ENCODE assay signal across 29 cellular contexts in genomic region chr6:15892369-15892768, GRCh38.
DNase-seq lines count a peak whose midpoint lies in the region; ATAC-seq, FAIRE-seq and TF ChIP-seq lines count a peak whose summit lies in the region.
"Had no signal": no experiment of that assay in that cellular context is flagged by ENCODE, and none has a peak within 500 bp of the region (broad histone marks: within the 10 kb centered on the region; RNA-seq: fewer than 3 reads in every experiment).

No MANE protein-coding gene starts in this region.

- no peak overlapping the region for H3K9ac ChIP-seq in K562 (ENCODE audit: insufficient read depth in 1 of 2, low read depth in 2 of 2, low read length in 2 of 2)

- no peak overlapping the region for H3K4me3 Mint-ChIP-seq in natural killer cell treated with Interleukin-12 subunit alpha and Interleukin-12 subunit beta and Interleukin-15 and Interleukin-18, amount 100 ng/mL, for 72 hours
- H3K4me3 Mint-ChIP-seq: activated CD4-positive, alpha-beta T cell treated with anti-CD3 and anti-CD28 coated beads for 36 hours; activated CD8-positive, alpha-beta T cell treated with anti-CD3 and anti-CD28 coated beads, Interleukin-2, amount 10 ng/mL, durations not matched to agents 7 days and 5 days; activated naive CD8-positive, alpha-beta T cell treated with anti-CD3 and anti-CD28 coated beads, Interleukin-2, amount 10 ng/mL, durations not matched to agents 7 days and 5 days; CD4-positive, alpha-beta memory T cell; nephron progenitor cell; T-helper 17 cell had no signal

- H3K27ac ChIP-seq in K562 (ENCODE audit: extremely low read depth, low read depth, low read length): no peak overlapping the region
- H3K27ac ChIP-seq: dorsolateral prefrontal cortex, ovary, tibial artery had no signal

- no peaks in the 10 kb centered on the region for H3K9me3 Mint-ChIP-seq in natural killer cell treated with Interleukin-12 subunit alpha and Interleukin-12 subunit beta and Interleukin-15 and Interleukin-18, amount 100 ng/mL, for 72 hours

- WGBS in K562 (ENCODE audit: insufficient coverage, low coverage, missing lambda C conversion rate): 100% methylated on average over 1 of the region's 1 CpG

- H3K36me3 Mint-ChIP-seq in natural killer cell treated with Interleukin-12 subunit alpha and Interleukin-12 subunit beta and Interleukin-15 and Interleukin-18, amount 100 ng/mL, for 72 hours: no peaks in the 10 kb centered on the region
- H3K36me3 Mint-ChIP-seq: activated naive CD8-positive, alpha-beta T cell treated with anti-CD3 and anti-CD28 coated beads, Interleukin-2, amount 10 ng/mL, durations not matched to agents 7 days and 5 days had no signal

- TF ChIP-seq EP300 in K562 (IDR thresholded peaks at IDR 0.05; ENCODE audit: low read length): no peak

- H3K27ac Mint-ChIP-seq in natural killer cell treated with Interleukin-12 subunit alpha and Interleukin-12 subunit beta and Interleukin-15 and Interleukin-18, amount 100 ng/mL, for 72 hours: no peak overlapping the region
- H3K27ac Mint-ChIP-seq: activated CD4-positive, alpha-beta T cell treated with anti-CD3 and anti-CD28 coated beads for 36 hours; activated CD8-positive, alpha-beta T cell treated with anti-CD3 and anti-CD28 coated beads, Interleukin-2, amount 10 ng/mL, durations not matched to agents 7 days and 5 days; activated naive CD8-positive, alpha-beta T cell treated with anti-CD3 and anti-CD28 coated beads, Interleukin-2, amount 10 ng/mL, durations not matched to agents 7 days and 5 days; CD4-positive, alpha-beta memory T cell; nephron progenitor cell; T-helper 17 cell had no signal

- no peaks in the 10 kb centered on the region for H3K27me3 Mint-ChIP-seq in natural killer cell treated with Interleukin-12 subunit alpha and Interleukin-12 subunit beta and Interleukin-15 and Interleukin-18, amount 100 ng/mL, for 72 hours
- H3K27me3 Mint-ChIP-seq: activated CD4-positive, alpha-beta T cell treated with anti-CD3 and anti-CD28 coated beads for 36 hours; activated naive CD8-positive, alpha-beta T cell treated with anti-CD3 and anti-CD28 coated beads, Interleukin-2, amount 10 ng/mL, durations not matched to agents 7 days and 5 days had no signal

- no peak for TF ChIP-seq CTCF in K562 (IDR thresholded peaks at IDR 0.05 in 2 of 3, conservative IDR thresholded peaks at IDR 0.05 in 1 of 3; ENCODE audit: insufficient read depth in 2 of 3, low read depth in 1 of 3, low read length in 3 of 3)

- intact Hi-C loops in Right ventricle myocardium inferior (cut with DNase I) (no loop called here), left cardiac atrium (cut with DNase I) (no loop called here), K562 (cut with micrococcal nuclease) (no loop called here)

- no peaks in the 10 kb centered on the region for H3K36me3 ChIP-seq in K562 (ENCODE audit: control insufficient read depth, insufficient read depth, low read length)
- H3K36me3 ChIP-seq: ovary, tibial artery had no signal

- H3K4me1 Mint-ChIP-seq in natural killer cell treated with Interleukin-12 subunit alpha and Interleukin-12 subunit beta and Interleukin-15 and Interleukin-18, amount 100 ng/mL, for 72 hours (ENCODE audit: low read depth in 2 of 2): peaks cover 17 to 26% of the 10 kb centered on the region in 2 donors
- H3K4me1 Mint-ChIP-seq: activated naive CD8-positive, alpha-beta T cell treated with anti-CD3 and anti-CD28 coated beads, Interleukin-2, amount 10 ng/mL, durations not matched to agents 7 days and 5 days had no signal

- FAIRE-seq in K562 (lab: Jason Lieb, UNC): no peak
- FAIRE-seq: GM12878, keratinocyte had no signal

- DNase-seq in Right ventricle myocardium inferior (ENCODE audit: missing footprints): no peak
- DNase-seq in left cardiac atrium: no peak
- peak; percentile 47 for DNase-seq in NOMO-1 treated with dmso at 0.1 percent for 144 hours (lab: John Stamatoyannopoulos, UW; ENCODE audit: unreplicated experiment)
- no peak for DNase-seq in K562 (ENCODE audit: extremely low read depth in 1 of 4, low spot score in 3 of 4)
- no peak for DNase-seq in natural killer cell treated with Interleukin-12 subunit alpha and Interleukin-12 subunit beta and Interleukin-15 and Interleukin-18, amount 100 ng/mL, for 72 hours (ENCODE audit: low spot score)
- DNase-seq in activated naive CD4-positive, alpha-beta T cell treated with Interleukin-2 at 50 U/mL for 16 hours: no peak
- DNase-seq: 8988T; activated CD4-positive, alpha-beta T cell treated with anti-CD3 and anti-CD28 coated beads for 36 hours; activated CD8-positive, alpha-beta T cell treated with anti-CD3 and anti-CD28 coated beads, Interleukin-2, amount 10 ng/mL, durations not matched to agents 7 days and 5 days; activated effector memory CD4-positive, alpha-beta T cell treated with Interleukin-2 at 50 U/mL for 16 hours; activated naive CD8-positive, alpha-beta T cell treated with anti-CD3 and anti-CD28 coated beads, Interleukin-2, amount 10 ng/mL, durations not matched to agents 7 days and 5 days; CD4-positive, alpha-beta memory T cell; cerebellar nuclear complex; dorsolateral prefrontal cortex; EL; GOT3; IMR-90; NCI-H1417 treated with DMSO at 0.1 percent for 48 hours; NCI-H2081 treated with DMSO at 0.1 percent for 48 hours; NCI-H446; nephron progenitor cell; ovary; retina; T-helper 17 cell; tibial artery had no signal

- no peak overlapping the region for H3K4me2 ChIP-seq in K562 (ENCODE audit: insufficient read depth, low read length)

- no peaks in the 10 kb centered on the region for H3K9me1 ChIP-seq in K562 (ENCODE audit: control insufficient read depth, insufficient read depth, low read length)

- no TSS peak for BruUV-seq in K562 (replicated peaks; lab: Mats Ljungman, UMichigan)

- ATAC-seq in Right ventricle myocardium inferior (peak; percentile 26), left cardiac atrium (no peak), K562 (no peak), GM19463 (IDR thresholded peaks at IDR 0.05; ENCODE audit: unreplicated experiment) (no peak), HG03342 (IDR thresholded peaks at IDR 0.05; ENCODE audit: unreplicated experiment) (no peak)
- peak; percentile 49 to 79 for ATAC-seq in natural killer cell treated with Interleukin-12 subunit alpha and Interleukin-12 subunit beta and Interleukin-15 and Interleukin-18, amount 100 ng/mL, for 72 hours
- ATAC-seq: activated CD4-positive, alpha-beta T cell treated with anti-CD3 and anti-CD28 coated beads for 36 hours; activated CD8-positive, alpha-beta T cell treated with anti-CD3 and anti-CD28 coated beads, Interleukin-2, amount 10 ng/mL, durations not matched to agents 7 days and 5 days; GM12878; T-helper 17 cell had no signal

- H3K9me3 ChIP-seq in K562 (replicated peaks; ENCODE audit: control insufficient read depth, insufficient read depth, low read depth, low read length): peaks cover 15% of the 10 kb centered on the region; the same call in 1 of the 2 replicates
- H3K9me3 ChIP-seq: ovary had no signal

- H4K20me1 ChIP-seq in K562 (replicated peaks; ENCODE audit: control insufficient read depth, insufficient read depth, low read length): no peaks in the 10 kb centered on the region

- no peak for TF ChIP-seq POLR2A in K562 (conservative IDR thresholded peaks at IDR 0.05)

- POLR2A ChIA-PET in K562 (lab: Yijun Ruan, JAX): interaction anchor here (0.6 to 0.9 kb wide), 2 partner anchors 238 to 322 kb away, joined by 3 to 4 read pairs; no protein-coding TSS in a partner anchor

- in situ Hi-C loops in K562 (cut with MboI): no loop called here

- no peaks in the 10 kb centered on the region for H3K27me3 ChIP-seq in K562 (ENCODE audit: control insufficient read depth in 2 of 2, insufficient read depth in 2 of 2, low read length in 2 of 2)
- H3K27me3 ChIP-seq: dorsolateral prefrontal cortex, ovary, tibial artery had no signal

- H3K4me3 ChIP-seq in K562: no peak overlapping the region
- H3K4me3 ChIP-seq: dorsolateral prefrontal cortex, GM12878, ovary, tibial artery had no signal

- H3K4me1 ChIP-seq in K562 (replicated peaks in 1 of 2; ENCODE audit: control insufficient read depth in 2 of 2, insufficient read depth in 2 of 2, low read length in 2 of 2): peaks cover 10 to 51% of the 10 kb centered on the region in 2 experiments

- no peak for TF ChIP-seq RAD21 in K562 (CRISPR knock-in tag; conservative IDR thresholded peaks at IDR 0.05 in 1 of 2, IDR thresholded peaks at IDR 0.05 in 1 of 2)

- no peaks in the 10 kb centered on the region for H3K79me2 ChIP-seq in K562 (ENCODE audit: control insufficient read depth, insufficient read depth, low read length)

- CTCF ChIA-PET in K562 (lab: Yijun Ruan, JAX; ENCODE audit: low intra/inter-chr PET ratio): interaction anchor here (2.2 kb wide), 1 partner anchor 236 kb away, joined by 12 read pairs; the partner anchor contains the start of gene MYLIP

- no peak overlapping the region for H2AFZ ChIP-seq in K562 (ENCODE audit: low read depth, low read length)

TF ChIP-seq in K562, 482 proteins besides CTCF, POLR2A, EP300 and RAD21:
- TF ChIP-seq MEF2D (tag; conservative IDR thresholded peaks at IDR 0.05; ENCODE audit: low read depth) (no peak), CEBPG (CRISPR knock-in tag; IDR thresholded peaks at IDR 0.05) (no peak), CEBPG (tag; conservative IDR thresholded peaks at IDR 0.05 in 1 of 2, IDR thresholded peaks at IDR 0.05 in 1 of 2) (peak; percentile 47 to 73; a peak in 3 of 4 replicates), SETDB1 (IDR thresholded peaks at IDR 0.05; ENCODE audit: low read length) (no peak), CEBPB (tag; IDR thresholded peaks at IDR 0.05) (peak; percentile 80), POLR3A (IDR thresholded peaks at IDR 0.05; ENCODE audit: borderline replicate concordance, extremely low read depth, insufficient read depth, insufficient read length) (no peak), ZFX (CRISPR knock-in tag; IDR thresholded peaks at IDR 0.05) (no peak), ZNF143 (CRISPR knock-in tag; IDR thresholded peaks at IDR 0.05) (no peak), FOS (IDR thresholded peaks at IDR 0.05; ENCODE audit: extremely low read depth, insufficient read length) (no peak), IRF1 (CRISPR knock-in tag; IDR thresholded peaks at IDR 0.05; ENCODE audit: borderline replicate concordance) (no peak), CHCHD3 (CRISPR knock-in tag; IDR thresholded peaks at IDR 0.05) (no peak)

Comparison
In these comparisons a context has a peak if more than half of its experiments do, and no peak if none do; other contexts are left out.
1. ATAC-seq: peak in Right ventricle myocardium inferior (single experiment) and natural killer cell treated with Interleukin-12 subunit alpha and Interleukin-12 subunit beta and Interleukin-15 and Interleukin-18, amount 100 ng/mL, for 72 hours (2 of 2); none in left cardiac atrium (0 of 2), K562 (single experiment), GM19463 (single experiment) and HG03342 (single experiment).